Comparison of ENCODE assay signal across 14 cellular contexts in genomic region chr10:72954596-72955569, GRCh38. TPM values are rescaled to one million over a fixed set of nuclear protein-coding genes. Genes with fewer than 3 reads are reported as not detected.
DNase-seq lines count a peak whose midpoint lies in the region; ATAC-seq, FAIRE-seq and TF ChIP-seq lines count a peak whose summit lies in the region.
"Had no signal": no experiment of that assay in that cellular context is flagged by ENCODE, and none has a peak within 500 bp of the region (broad histone marks: within the 10 kb centered on the region; RNA-seq: fewer than 3 reads in every experiment).

Gene PLA2G12B (minus strand): TSS chr10:72954806. CDS start chr10:72954685, 121 bp downstream.

- H3K9me3 ChIP-seq in A549 (no peaks in the 10 kb centered on the region), spleen (no peaks in the 10 kb centered on the region)
- H3K9me3 ChIP-seq: esophagus squamous epithelium had no signal

- ATAC-seq in A549: peak; percentile 53 to 57; a peak in 2 of 6 replicates
- peak; percentile 85 for ATAC-seq in left lobe of liver
- no peak for ATAC-seq in stimulated activated naive CD8-positive, alpha-beta T cell treated with anti-CD3 and anti-CD28 coated beads, Interleukin-15, Interleukin-2, amounts not matched to agents 100 U/mL and 50 U/mL, for 24 hours
- no peak for ATAC-seq in GM21360 (IDR thresholded peaks at IDR 0.05; ENCODE audit: unreplicated experiment)
- ATAC-seq: activated CD4-positive, CD25-positive, alpha-beta regulatory T cell treated with anti-CD3 and anti-CD28 coated beads, Interleukin-2, amount 50 U/mL, for 24 hours had no signal

- TF ChIP-seq EP300 in A549 (IDR thresholded peaks at IDR 0.05): no peak

- no peak within 1 kb of the TSS for H3K4me2 ChIP-seq in A549

- no peaks in the 10 kb centered on the region for H3K36me3 ChIP-seq in spleen
- H3K36me3 ChIP-seq: esophagus squamous epithelium had no signal

- CTCF ChIA-PET in A549 (lab: Yijun Ruan, JAX): interaction anchor here (1.3 to 1.7 kb wide), 2 partner anchors 10 to 43 kb away, joined by 3 to 4 read pairs; no protein-coding TSS in a partner anchor

- H3K4me3 ChIP-seq in A549 (no peak within 1 kb of the TSS), spleen (no peak within 1 kb of the TSS)
- H3K4me3 ChIP-seq: esophagus squamous epithelium had no signal

- intact Hi-C loops in spleen (cut with DNase I; ENCODE audit: low total_unique reads): no loop called here

- FAIRE-seq in A549 (lab: Jason Lieb, UNC): no peak
- FAIRE-seq: G401.6 had no signal

- 82% methylated on average over 12 of the region's 12 CpGs for WGBS in A549 (ENCODE audit: missing lambda C conversion rate)
- WGBS in spleen, 5 donors: 83 to 91% (median 90%) methylated on average over 12 of the region's 12 CpGs

- no peak for DNase-seq in A549 (ENCODE audit: low read depth in 1 of 2, low spot score in 1 of 2)
- peak; percentile 65 for DNase-seq in NCI-H1105 treated with DMSO at 0.1 percent for 48 hours (lab: John Stamatoyannopoulos, UW)
- peak; percentile 59 to 61 for DNase-seq in SHP77 (lab: John Stamatoyannopoulos, UW)
- peak; percentile 72 for DNase-seq in left lobe of liver (ENCODE audit: low spot score)
- DNase-seq in stimulated activated naive CD8-positive, alpha-beta T cell treated with anti-CD3 and anti-CD28 coated beads, Interleukin-15, Interleukin-2, amounts not matched to agents 100 U/mL and 50 U/mL, for 24 hours: no peak
- DNase-seq in spleen: no peak
- no peak for DNase-seq in AG20443 (ENCODE audit: low spot score)
- DNase-seq: esophagus squamous epithelium had no signal

- H3K27ac ChIP-seq in A549: no peak within 1 kb of the TSS
- no peak within 1 kb of the TSS for H3K27ac ChIP-seq in spleen
- H3K27ac ChIP-seq: esophagus squamous epithelium had no signal

- no peak for TF ChIP-seq RAD21 in A549 (conservative IDR thresholded peaks at IDR 0.05 in 1 of 2, IDR thresholded peaks at IDR 0.05 in 1 of 2)

- TF ChIP-seq POLR2A in A549 (IDR thresholded peaks at IDR 0.05; ENCODE audit: low read length) (no peak), spleen (IDR thresholded peaks at IDR 0.05) (no peak)

- POLR2A ChIA-PET in A549 (lab: Yijun Ruan, JAX): interaction anchor here (0.5 kb wide), 1 partner anchor 15 kb away, joined by 3 read pairs; no protein-coding TSS in a partner anchor

- H3K27me3 ChIP-seq in spleen (replicated peaks in 1 of 7): peaks cover 0 to 12% (median 0%) of the 10 kb centered on the region in 7 donors

- no peak for TF ChIP-seq CTCF in A549 (IDR thresholded peaks at IDR 0.05)
- no peak for TF ChIP-seq CTCF in spleen (IDR thresholded peaks at IDR 0.05 in 8 of 11, conservative IDR thresholded peaks at IDR 0.05 in 3 of 11)

- no peaks in the 10 kb centered on the region for H3K4me1 ChIP-seq in A549
- no peaks in the 10 kb centered on the region for H3K4me1 ChIP-seq in spleen
- H3K4me1 ChIP-seq: esophagus squamous epithelium had no signal

TF ChIP-seq in A549, 52 proteins besides CTCF, POLR2A, EP300 and RAD21:
- no peak for TF ChIP-seq RARB (CRISPR knock-in tag; IDR thresholded peaks at IDR 0.05)
- no peak for TF ChIP-seq MAFK (IDR thresholded peaks at IDR 0.05; ENCODE audit: partially characterized antibody)
- no peak for TF ChIP-seq ZC3H11A (IDR thresholded peaks at IDR 0.05)
- no peak for TF ChIP-seq ZNF302 (CRISPR knock-in tag; IDR thresholded peaks at IDR 0.05)
- TF ChIP-seq RFX5 (IDR thresholded peaks at IDR 0.05): no peak
- no peak for TF ChIP-seq HDAC2 (IDR thresholded peaks at IDR 0.05)

RNA-seq across cellular contexts. Expression of gene PLA2G12B, which starts in this region (rescaled TPM):
- polyA plus RNA-seq in A549 (2011; rRNA removed) (not detected in 2 replicates), A549 (2017; fragmentation: RNase III; extraction: RNeasy Plus Mini Kit Qiagen cat#74134 plus additional on column Dnase treatment) (not detected in 3 replicates), spleen (under 1 TPM in 1 of 3 donors, not detected in 2; 0.05 TPM)
- polyA plus RNA-seq in A549 (2012; cell fraction: cytosol; rRNA removed): not detected in 2 replicates
- not detected in 2 replicates for polyA plus RNA-seq in A549 (2012; cell fraction: nucleus; rRNA removed)
- polyA minus RNA-seq in A549 (2011; rRNA and poly(A)+ RNA removed): not detected in 2 replicates
- total RNA-seq in left lobe of liver (60.4 TPM), spleen (not detected)
- total RNA-seq: activated T-helper 2 cell treated with anti-CD3 and anti-CD28 coated beads, Interferon-gamma antibody, Interleukin-2, Interleukin-4, amounts not matched to agents 10 μg/mL and 5 μg/mL and 100 μg/mL, durations not matched to agents 14 hours and 24 hours and 36 hours; esophagus squamous epithelium; neural crest cell; RPMI7951 had no signal

Comparison
In these comparisons a context has a peak if more than half of its experiments do, and no peak if none do; other contexts are left out.
1. RNA of gene PLA2G12B (total RNA-seq): 60.4 TPM in left lobe of liver (single experiment); not detected in spleen; every median in the first group is over 10 times any median in the second.
2. Peak in ATAC-seq in A549; RNA of the gene not detected or under 1 TPM.
3. DNase-seq: peak in NCI-H1105 treated with DMSO at 0.1 percent for 48 hours (single experiment), SHP77 (2 of 2) and left lobe of liver (single experiment); none in A549 (0 of 2), stimulated activated naive CD8-positive, alpha-beta T cell treated with anti-CD3 and anti-CD28 coated beads, Interleukin-15, Interleukin-2, amounts not matched to agents 100 U/mL and 50 U/mL, for 24 hours (single experiment), spleen (single experiment) and AG20443 (single experiment).